Comparison of ENCODE assay signal across 8 cellular contexts in the genomic region with DNA sequence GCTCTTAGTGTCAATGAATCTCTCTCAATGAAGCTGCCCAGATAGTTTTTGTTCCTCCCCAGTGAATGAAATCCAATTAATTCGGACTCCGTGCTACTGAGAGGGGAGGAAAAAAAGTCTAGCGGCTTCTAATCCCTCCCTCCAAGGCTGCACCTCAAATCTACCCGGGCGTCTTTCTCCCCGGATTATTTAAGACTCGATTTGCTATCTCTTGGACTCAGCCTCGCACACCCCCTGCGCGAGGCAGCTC. TPM values are rescaled to one million over a fixed set of nuclear protein-coding genes. Genes with fewer than 3 reads are reported as not detected.
DNase-seq lines count a peak whose midpoint lies in the region; ATAC-seq and TF ChIP-seq lines count a peak whose summit lies in the region.

No MANE protein-coding gene starts in this region.

- no peak overlapping the region for H3K9ac ChIP-seq in NT2/D1 (ENCODE audit: insufficient read length, low read depth)

- peaks cover 22% of the 10 kb centered on the region for H3K36me3 Mint-ChIP-seq in progenitor cell of endocrine pancreas (ENCODE audit: insufficient read depth)

- H3K4me3 ChIP-seq in GM12865 (ENCODE audit: low read depth, low read length) (peak overlapping the region; percentile 8; the same call in 1 of the 2 replicates), NT2/D1 (ENCODE audit: insufficient read length, low read depth) (peak overlapping the region; percentile 69)

- DNase-seq in GM12865 (ENCODE audit: low read depth) = no peak
- DNase-seq in NT2/D1 (ENCODE audit: low read depth, low spot score) = no peak
- DNase-seq in epithelial cell of prostate (ENCODE audit: low read depth, low spot score) = no peak
- no peak for DNase-seq in progenitor cell of endocrine pancreas (ENCODE audit: low spot score, unreplicated experiment)
- no peak for DNase-seq in GOT3 (lab: John Stamatoyannopoulos, UW)
- DNase-seq in NCI-H69 (lab: John Stamatoyannopoulos, UW) = no peak

- peaks cover 10% of the 10 kb centered on the region for H3K4me1 ChIP-seq in NT2/D1 (ENCODE audit: insufficient read depth, insufficient read length)

- TF ChIP-seq CTCF in GM12865 (IDR thresholded peaks at IDR 0.05; ENCODE audit: insufficient read depth, low read depth, low read length, missing control alignments) = no peak
- TF ChIP-seq CTCF in progenitor cell of endocrine pancreas (IDR thresholded peaks at IDR 0.05; ENCODE audit: unreplicated experiment) = no peak

- ATAC-seq in activated CD4-positive, CD25-positive, alpha-beta regulatory T cell treated with anti-CD3 and anti-CD28 coated beads, Interleukin-2, amount 50 U/mL, for 24 hours = no peak
- no peak for ATAC-seq in HG02885 (IDR thresholded peaks at IDR 0.05; ENCODE audit: poor library complexity, unreplicated experiment)

- H3K27me3 ChIP-seq in NT2/D1 (ENCODE audit: insufficient read depth, insufficient read length) = peaks cover 81% of the 10 kb centered on the region

- H3K27me3 Mint-ChIP-seq in progenitor cell of endocrine pancreas = no peaks in the 10 kb centered on the region

- H3K36me3 ChIP-seq in NT2/D1 (ENCODE audit: insufficient read depth, insufficient read length, low read length) = peaks cover 11% of the 10 kb centered on the region

- H3K4me3 Mint-ChIP-seq in progenitor cell of endocrine pancreas (ENCODE audit: low read depth) = peak overlapping the region; percentile 95

- peak overlapping the region; percentile 99 for H3K27ac Mint-ChIP-seq in progenitor cell of endocrine pancreas

- peaks cover 46% of the 10 kb centered on the region for H3K4me1 Mint-ChIP-seq in progenitor cell of endocrine pancreas (ENCODE audit: low read depth)

- H3K9me3 ChIP-seq in NT2/D1 (ENCODE audit: insufficient read depth, low read length) = no peaks in the 10 kb centered on the region

- peak overlapping the region; percentile 100 for H3K27ac ChIP-seq in epithelial cell of prostate

- no peaks in the 10 kb centered on the region for H3K9me3 Mint-ChIP-seq in progenitor cell of endocrine pancreas (ENCODE audit: low read depth)

RNA-seq across cellular contexts. Expression of a gene that starts 0.1 kb away (rescaled TPM):
- total RNA-seq in progenitor cell of endocrine pancreas = 80.1 and 85.8 TPM in 2 replicates
